Comparison of ENCODE assay signal across 9 cellular contexts in genomic region chr1:8202182-8202905, GRCh38.
DNase-seq lines count a peak whose midpoint lies in the region; ATAC-seq and TF ChIP-seq lines count a peak whose summit lies in the region.
"Had no signal": no experiment of that assay in that cellular context is flagged by ENCODE, and none has a peak within 500 bp of the region (broad histone marks: within the 10 kb centered on the region; RNA-seq: fewer than 3 reads in every experiment).

No MANE protein-coding gene starts in this region.

- no peaks in the 10 kb centered on the region for H3K9me3 ChIP-seq in esophagus (ENCODE audit: control insufficient read depth in 2 of 2, insufficient read depth in 1 of 2, low read depth in 1 of 2, low read length in 1 of 2)
- H3K9me3 ChIP-seq: BLaER1 treated with 17β-estradiol and CSF1 and Interleukin-3, amounts not matched to agents 10 nM and 100 nM had no signal

- H3K36me3 Mint-ChIP-seq in nephron (ENCODE audit: low read depth), result no peaks in the 10 kb centered on the region

- H3K4me3 ChIP-seq in esophagus (ENCODE audit: low read depth in 1 of 2, low read length in 2 of 2), result no peak overlapping the region
- H3K4me3 ChIP-seq: BLaER1 treated with 17β-estradiol and CSF1 and Interleukin-3, amounts not matched to agents 10 nM and 100 nM had no signal

- 31 to 36% methylated on average over 19 of the region's 19 CpGs for WGBS in esophagus, 2 donors

- H3K27ac Mint-ChIP-seq in nephron, result peak overlapping the region; percentile 81 to 90 (median 88)

- H3K36me3 ChIP-seq in esophagus (ENCODE audit: control insufficient read depth in 2 of 2, insufficient read depth in 2 of 2, low read length in 1 of 2), result no peaks in the 10 kb centered on the region
- H3K36me3 ChIP-seq: BLaER1 treated with 17β-estradiol and CSF1 and Interleukin-3, amounts not matched to agents 10 nM and 100 nM had no signal

- DNase-seq in A172 (ENCODE audit: low spot score), result peak; percentile 54
- DNase-seq in NCI-H69 (lab: John Stamatoyannopoulos, UW), result peak; percentile 7
- DNase-seq in middle frontal gyrus (ENCODE audit: extremely low spot score, low spot score), result no peak
- no peak for DNase-seq in HEK293T (ENCODE audit: extremely low spot score)

- no peaks in the 10 kb centered on the region for H3K27me3 ChIP-seq in esophagus (ENCODE audit: control insufficient read depth in 1 of 2, insufficient read depth in 2 of 2, low read length in 2 of 2)
- H3K27me3 ChIP-seq: BLaER1 treated with 17β-estradiol and CSF1 and Interleukin-3, amounts not matched to agents 10 nM and 100 nM had no signal

- H3K4me1 ChIP-seq in esophagus (ENCODE audit: control insufficient read depth in 2 of 2, insufficient read depth in 2 of 2, low read length in 1 of 2), result peaks cover 4 to 6% of the 10 kb centered on the region in 2 donors

- H3K27me3 Mint-ChIP-seq in nephron (ENCODE audit: low read depth), result peaks cover 4% of the 10 kb centered on the region

- ATAC-seq in HG03342 (IDR thresholded peaks at IDR 0.05; ENCODE audit: unreplicated experiment), result no peak
- ATAC-seq in HG02938 (IDR thresholded peaks at IDR 0.05; ENCODE audit: unreplicated experiment), result no peak

- TF ChIP-seq CTCF in nephron (IDR thresholded peaks at IDR 0.05; ENCODE audit: unreplicated experiment in 3 of 3), result no peak

- POLR2A ChIA-PET in HEK293T (lab: Yijun Ruan, JAX), result no interaction called here

- peak overlapping the region; percentile 62 to 72 for H3K27ac ChIP-seq in esophagus (ENCODE audit: low read depth in 2 of 2, low read length in 1 of 2)
- H3K27ac ChIP-seq: BLaER1 treated with 17β-estradiol and CSF1 and Interleukin-3, amounts not matched to agents 10 nM and 100 nM had no signal

- H3K4me1 Mint-ChIP-seq in nephron, result peaks cover 55% of the 10 kb centered on the region

- CTCF ChIA-PET in HEK293T (lab: Yijun Ruan, JAX), result interaction anchor here (1.4 to 2.1 kb wide), 2 partner anchors 10 to 112 kb away, joined by 3 to 7 read pairs; no protein-coding TSS in a partner anchor

- H3K9me3 Mint-ChIP-seq in nephron, result no peaks in the 10 kb centered on the region

- H3K4me3 Mint-ChIP-seq in nephron, result peak overlapping the region; percentile 17 to 54 (median 36)

TF ChIP-seq in HEK293T, 16 proteins besides CTCF, POLR2A, EP300 and RAD21:
- TF ChIP-seq TARDBP (IDR thresholded peaks at IDR 0.05), result no peak
- no peak for TF ChIP-seq LEF1 (IDR thresholded peaks at IDR 0.05; ENCODE audit: borderline replicate concordance)
- no peak for TF ChIP-seq BHLHE40 (IDR thresholded peaks at IDR 0.05; ENCODE audit: borderline replicate concordance)
- no peak for TF ChIP-seq CTBP1 (IDR thresholded peaks at IDR 0.05; ENCODE audit: borderline replicate concordance)
- no peak for TF ChIP-seq L3MBTL2 (conservative IDR thresholded peaks at IDR 0.05)
- no peak for TF ChIP-seq HDGF (IDR thresholded peaks at IDR 0.05; ENCODE audit: borderline replicate concordance)
- TF ChIP-seq ARNT (IDR thresholded peaks at IDR 0.05), result no peak
- no peak for TF ChIP-seq ZNF384 (IDR thresholded peaks at IDR 0.05)
- TF ChIP-seq FOXA1 (IDR thresholded peaks at IDR 0.05), result no peak
- TF ChIP-seq PKNOX1 (IDR thresholded peaks at IDR 0.05), result no peak
- TF ChIP-seq FOXM1 (IDR thresholded peaks at IDR 0.05; ENCODE audit: borderline replicate concordance), result no peak
- no peak for TF ChIP-seq NFRKB (IDR thresholded peaks at IDR 0.05)
- no peak for TF ChIP-seq ELF4 (IDR thresholded peaks at IDR 0.05)
- TF ChIP-seq SUZ12 (IDR thresholded peaks at IDR 0.05), result no peak
- TF ChIP-seq SP1 (IDR thresholded peaks at IDR 0.05), result no peak
- TF ChIP-seq FOXK2 (IDR thresholded peaks at IDR 0.05), result no peak
TF ChIP-seq in HEK293T: peak in this region for 0.

Comparison
In these comparisons a context has a peak if more than half of its experiments do, and no peak if none do; other contexts are left out.
1. DNase-seq: peak in A172 (single experiment) and NCI-H69 (single experiment); none in middle frontal gyrus (single experiment) and HEK293T (single experiment).